17 cellular contexts compared by ENCODE assay signal in genomic region chr10:129513312-129513711, GRCh38.
"Had no signal": no experiment of that assay in that cellular context is flagged by ENCODE, and none has a peak within 500 bp of the region (broad histone marks: within the 10 kb centered on the region; RNA-seq: fewer than 3 reads in every experiment).

No MANE protein-coding gene starts in this region.

- H3K4me1 ChIP-seq: tibial artery had no signal

- FAIRE-seq: urothelium cell line had no signal

- H3K4me3 ChIP-seq: dorsolateral prefrontal cortex, mucosa of descending colon, ovary, sigmoid colon, tibial artery had no signal

- DNase-seq: activated CD4-positive, alpha-beta T cell treated with anti-CD3 and anti-CD28 coated beads, Interleukin-2, amount 50 U/mL, for 4 hours; activated gamma-delta T cell treated with Interleukin-2 at 50 U/mL for 16 hours; dorsolateral prefrontal cortex; foreskin fibroblast; hypothalamus; kidney glomerular epithelial cell; mucosa of descending colon; naive B cell; ovary; sigmoid colon; stimulated activated CD8-positive, alpha-beta memory T cell treated with anti-CD3 and anti-CD28 coated beads, Interleukin-4, amount 100 ng/mL, for 48 hours; stimulated activated naive CD4-positive, alpha-beta T cell treated with Interleukin-2 at 50 U/mL for 16 hours; SW 1271; tibial artery; WERI-Rb-1 had no signal

- H3K27me3 ChIP-seq: dorsolateral prefrontal cortex, ovary, sigmoid colon, tibial artery had no signal

- ATAC-seq: mucosa of descending colon had no signal

- H3K36me3 ChIP-seq: ovary, sigmoid colon, tibial artery, WERI-Rb-1 had no signal

- H3K27ac ChIP-seq: dorsolateral prefrontal cortex, epithelial cell of prostate, ovary, sigmoid colon, tibial artery, WERI-Rb-1 had no signal

- H3K9me3 ChIP-seq: mucosa of descending colon, ovary, sigmoid colon, tibial artery had no signal
